In genomic region chr14:94173471-94173884, GRCh38 we compare ENCODE assay signal across 1 cellular context.
A peak's percentile ranks its signal among the peaks of the same experiment; 100 is the strongest.
TF ChIP-seq lines count a peak whose summit lies in the region.

No MANE protein-coding gene starts in this region.

TF ChIP-seq in HepG2, 621 proteins besides CTCF, POLR2A, EP300 and RAD21 (continued from another document):
- TF ChIP-seq ARID4A (CRISPR knock-in tag; IDR thresholded peaks at IDR 0.05; ENCODE audit: borderline replicate concordance) (peak; percentile 7; the same call in 1 of the 2 replicates), SALL2 (CRISPR knock-in tag; IDR thresholded peaks at IDR 0.05) (no peak), MAZ (IDR thresholded peaks at IDR 0.05; ENCODE audit: borderline replicate concordance, low read depth, low read length) (peak; percentile 16; the same call in 1 of the 2 replicates), MAZ (CRISPR knock-in tag; IDR thresholded peaks at IDR 0.05; ENCODE audit: low read depth) (no peak), ZFYVE20 (CRISPR knock-in tag; IDR thresholded peaks at IDR 0.05; ENCODE audit: borderline replicate concordance, low read depth) (no peak), ZNF687 (CRISPR knock-in tag; IDR thresholded peaks at IDR 0.05) (peak; percentile 64), CC2D1A (CRISPR knock-in tag; IDR thresholded peaks at IDR 0.05) (no peak), ZNF343 (CRISPR knock-in tag; IDR thresholded peaks at IDR 0.05) (no peak), TRIM22 (IDR thresholded peaks at IDR 0.05) (no peak), PAXIP1 (CRISPR knock-in tag; conservative IDR thresholded peaks at IDR 0.05) (0 out of 2 replicates have a peak, but pooled peaks have one; percentile 3)
